ENCODE assay signal across 1 cellular context in genomic region chr2:75516378-75517122, GRCh38.
TF ChIP-seq lines count a peak whose summit lies in the region.

No MANE protein-coding gene starts in this region.

TF ChIP-seq in HepG2, 621 proteins besides CTCF, POLR2A, EP300 and RAD21 (continued from another document and continues in another):
- TF ChIP-seq ZNF609 (CRISPR knock-in tag; IDR thresholded peaks at IDR 0.05; ENCODE audit: borderline replicate concordance) (peak; percentile 96), ZNF12 (CRISPR knock-in tag; IDR thresholded peaks at IDR 0.05) (peak; percentile 86), IKZF1 (IDR thresholded peaks at IDR 0.05) (no peak), RORA (CRISPR knock-in tag; IDR thresholded peaks at IDR 0.05) (no peak), RXRA (CRISPR knock-in tag; IDR thresholded peaks at IDR 0.05) (peak; percentile 90; the same call in 1 of the 2 replicates), JARID2 (CRISPR knock-in tag; IDR thresholded peaks at IDR 0.05; ENCODE audit: insufficient replicate concordance) (no peak), ZNF430 (CRISPR knock-in tag; IDR thresholded peaks at IDR 0.05) (peak; percentile 59), SIX1 (CRISPR knock-in tag; IDR thresholded peaks at IDR 0.05; ENCODE audit: borderline replicate concordance) (peak; percentile 91), HNF1A (IDR thresholded peaks at IDR 0.05; ENCODE audit: low read depth) (peak; percentile 85), HNF1A (CRISPR knock-in tag; IDR thresholded peaks at IDR 0.05; ENCODE audit: borderline replicate concordance) (peak; percentile 95), ZSCAN29 (CRISPR knock-in tag; conservative IDR thresholded peaks at IDR 0.05) (peak; percentile 84), ZBTB20 (CRISPR knock-in tag; IDR thresholded peaks at IDR 0.05; ENCODE audit: borderline replicate concordance, low read depth) (peak; percentile 96), CREBL2 (CRISPR knock-in tag; IDR thresholded peaks at IDR 0.05; ENCODE audit: borderline replicate concordance) (no peak), ZNF775 (CRISPR knock-in tag; IDR thresholded peaks at IDR 0.05; ENCODE audit: borderline replicate concordance) (no peak), SP2 (CRISPR knock-in tag; IDR thresholded peaks at IDR 0.05) (no peak), ELK4 (CRISPR knock-in tag; IDR thresholded peaks at IDR 0.05; ENCODE audit: borderline replicate concordance) (no peak), NFYC (CRISPR knock-in tag; IDR thresholded peaks at IDR 0.05) (peak; percentile 47; the same call in 1 of the 2 replicates), MTA3 (CRISPR knock-in tag; IDR thresholded peaks at IDR 0.05) (no peak), ZEB1 (IDR thresholded peaks at IDR 0.05; ENCODE audit: insufficient replicate concordance, low read depth) (peak; percentile 92), ZSCAN31 (CRISPR knock-in tag; IDR thresholded peaks at IDR 0.05; ENCODE audit: low read depth) (peak; percentile 70), ZNF44 (CRISPR knock-in tag; IDR thresholded peaks at IDR 0.05) (no peak), LCORL (IDR thresholded peaks at IDR 0.05) (peak; percentile 83), LCORL (CRISPR knock-in tag; IDR thresholded peaks at IDR 0.05) (peak; percentile 96; the same call in 1 of the 2 replicates), PRPF4 (IDR thresholded peaks at IDR 0.05; ENCODE audit: low read depth, low read length, poor library complexity, severe bottlenecking) (no peak), TMF1 (CRISPR knock-in tag; IDR thresholded peaks at IDR 0.05; ENCODE audit: low read depth) (no peak), ZNF619 (CRISPR knock-in tag; IDR thresholded peaks at IDR 0.05) (no peak), SATB2 (CRISPR knock-in tag; IDR thresholded peaks at IDR 0.05) (0 out of 2 replicates have a peak, but pooled peaks have one; percentile 43), MEIS2 (CRISPR knock-in tag; IDR thresholded peaks at IDR 0.05) (peak; percentile 99), HMG20B (CRISPR knock-in tag; conservative IDR thresholded peaks at IDR 0.05) (peak; percentile 87), NFRKB (IDR thresholded peaks at IDR 0.05) (no peak), ZNF691 (CRISPR knock-in tag; IDR thresholded peaks at IDR 0.05; ENCODE audit: borderline replicate concordance, low read depth) (peak; percentile 12; the same call in 1 of the 2 replicates), ZNF33B (CRISPR knock-in tag; IDR thresholded peaks at IDR 0.05) (no peak), ZNF781 (CRISPR knock-in tag; IDR thresholded peaks at IDR 0.05; ENCODE audit: borderline replicate concordance, not compliant biosample characterization) (peak; percentile 76), AKNA (CRISPR knock-in tag; IDR thresholded peaks at IDR 0.05; ENCODE audit: borderline replicate concordance) (no peak), ZNF674 (CRISPR knock-in tag; IDR thresholded peaks at IDR 0.05; ENCODE audit: low read depth) (no peak), ZKSCAN8 (CRISPR knock-in tag; IDR thresholded peaks at IDR 0.05; ENCODE audit: borderline replicate concordance) (peak; percentile 92), NCOA5 (CRISPR knock-in tag; IDR thresholded peaks at IDR 0.05) (no peak), ZNF282 (IDR thresholded peaks at IDR 0.05; ENCODE audit: partially characterized antibody) (no peak), IKZF4 (CRISPR knock-in tag; IDR thresholded peaks at IDR 0.05; ENCODE audit: borderline replicate concordance, low read depth, not compliant biosample characterization) (no peak), ISL2 (CRISPR knock-in tag; IDR thresholded peaks at IDR 0.05) (peak; percentile 100), PTBP1 (IDR thresholded peaks at IDR 0.05; ENCODE audit: low read depth, low read length, poor library complexity, severe bottlenecking) (no peak), ZFY (CRISPR knock-in tag; IDR thresholded peaks at IDR 0.05) (peak; percentile 69), DPF2 (CRISPR knock-in tag; IDR thresholded peaks at IDR 0.05; ENCODE audit: borderline replicate concordance, low read depth) (peak; percentile 96), SMARCE1 (IDR thresholded peaks at IDR 0.05; ENCODE audit: borderline replicate concordance) (peak; percentile 69; the same call in 1 of the 2 replicates), KLF13 (CRISPR knock-in tag; IDR thresholded peaks at IDR 0.05) (no peak), MED1 (CRISPR knock-in tag; IDR thresholded peaks at IDR 0.05) (peak; percentile 100), SKIL (CRISPR knock-in tag; IDR thresholded peaks at IDR 0.05; ENCODE audit: borderline replicate concordance) (peak; percentile 85), ZBTB34 (CRISPR knock-in tag; IDR thresholded peaks at IDR 0.05) (peak; percentile 35; the same call in 1 of the 2 replicates)
